In genomic region chr2:41957431-41957830, GRCh38 we compare ENCODE assay signal across 1 cellular context.
TF ChIP-seq lines count a peak whose summit lies in the region.

No MANE protein-coding gene starts in this region.

TF ChIP-seq in HCT116, 20 proteins besides CTCF, POLR2A, EP300 and RAD21 (continued from another document):
- TF ChIP-seq ZBTB33 (IDR thresholded peaks at IDR 0.05; ENCODE audit: extremely low read depth, insufficient replicate concordance, low read length) = no peak
- TF ChIP-seq EZH2 (IDR thresholded peaks at IDR 0.05) = no peak
